Comparison of ENCODE assay signal across 25 cellular contexts in the genomic region with DNA sequence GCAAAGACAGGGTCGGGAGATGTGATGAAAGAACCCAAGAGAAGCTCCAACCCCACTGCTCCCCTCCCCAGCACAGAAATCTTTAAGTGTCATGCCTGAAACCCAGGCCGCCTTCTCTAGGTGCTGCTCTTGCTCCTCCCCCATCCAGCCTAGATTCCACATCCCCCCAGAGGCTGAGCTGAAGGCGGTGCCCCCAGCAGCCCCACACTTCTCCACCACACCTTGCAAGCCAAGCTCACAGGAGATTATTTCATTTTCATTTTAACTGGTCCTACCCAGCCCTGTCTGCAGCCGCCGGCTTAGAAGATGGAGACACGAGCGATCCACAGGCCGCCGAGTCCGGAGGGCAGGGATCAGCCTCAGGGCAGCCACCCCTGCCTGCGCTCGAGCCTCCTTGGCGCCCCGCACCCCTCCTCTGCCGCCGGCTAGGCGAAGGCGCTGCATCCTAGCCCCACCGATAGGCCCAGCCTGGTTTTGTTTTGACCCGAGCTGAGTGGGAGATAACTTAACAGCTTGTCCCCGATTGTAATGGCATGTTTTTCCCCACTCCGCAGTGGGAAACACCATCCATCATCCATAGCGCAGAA.
"Had no signal": no experiment of that assay in that cellular context is flagged by ENCODE, and none has a peak within 500 bp of the region (broad histone marks: within the 10 kb centered on the region; RNA-seq: fewer than 3 reads in every experiment).

No MANE protein-coding gene starts in this region.

- H3K27me3 ChIP-seq: uterus had no signal

- H3K27ac ChIP-seq: brain microvascular endothelial cell, gastroesophageal sphincter, heart left ventricle, neutrophil, pancreas, prostate gland, skin epidermis, thoracic aorta, uterus had no signal

- ATAC-seq: activated CD4-positive, CD25-positive, alpha-beta regulatory T cell treated with anti-CD3 and anti-CD28 coated beads, Interleukin-2, amount 50 U/mL, for 24 hours; gastroesophageal sphincter; naive thymus-derived CD8-positive, alpha-beta T cell; pancreas; sciatic nerve; stimulated activated naive CD8-positive, alpha-beta T cell treated with anti-CD3 and anti-CD28 coated beads, Interleukin-15, Interleukin-2, amounts not matched to agents 100 U/mL and 50 U/mL, for 24 hours had no signal

- H3K9me3 Mint-ChIP-seq: type B pancreatic cell had no signal

- H3K27ac Mint-ChIP-seq: activated naive CD8-positive, alpha-beta T cell; type B pancreatic cell had no signal

- H3K4me3 Mint-ChIP-seq: activated naive CD8-positive, alpha-beta T cell; naive thymus-derived CD8-positive, alpha-beta T cell; type B pancreatic cell had no signal

- DNase-seq: activated CD4-positive, alpha-beta T cell treated with anti-CD3 and anti-CD28 coated beads for 48 hours; activated CD4-positive, alpha-beta T cell treated with anti-CD3 and anti-CD28 coated beads, Interleukin-2, amount 50 U/mL, for 48 hours; activated CD8-positive, alpha-beta memory T cell treated with anti-CD3 and anti-CD28 coated beads for 24 hours; activated effector memory CD4-positive, alpha-beta T cell treated with Interleukin-2 at 50 U/mL for 16 hours; activated naive CD4-positive, alpha-beta T cell treated with Interleukin-2 at 50 U/mL for 16 hours; brain microvascular endothelial cell; erythroblast; hypothalamus; naive thymus-derived CD8-positive, alpha-beta T cell; retina; stimulated activated CD4-positive, alpha-beta T cell treated with anti-CD3 and anti-CD28 coated beads, Interleukin-12 subunit alpha, Interleukin-12 subunit beta, amount 100 ng/mL, for 4 hours; stimulated activated CD4-positive, alpha-beta T cell treated with anti-CD3 and anti-CD28 coated beads, Interleukin-4, amount 100 ng/mL, for 1 hour; stimulated activated naive CD8-positive, alpha-beta T cell treated with anti-CD3 and anti-CD28 coated beads, Interleukin-15, Interleukin-2, amounts not matched to agents 100 U/mL and 50 U/mL, for 24 hours; uterus had no signal

- H3K4me3 ChIP-seq: gastroesophageal sphincter, heart left ventricle, pancreas, prostate gland, skin epidermis, thoracic aorta, uterus had no signal

- H3K36me3 Mint-ChIP-seq: activated naive CD8-positive, alpha-beta T cell; type B pancreatic cell had no signal

- H3K9me3 ChIP-seq: gastroesophageal sphincter, heart left ventricle, neutrophil, pancreas, prostate gland, thoracic aorta, uterus had no signal

- H3K4me1 ChIP-seq: gastroesophageal sphincter, heart left ventricle, pancreas, prostate gland, uterus had no signal

- H3K36me3 ChIP-seq: brain microvascular endothelial cell, gastroesophageal sphincter, heart left ventricle, neutrophil, pancreas, prostate gland, thoracic aorta, uterus had no signal
